8 cellular contexts compared by ENCODE assay signal in genomic region chr11:62791501-62792192, GRCh38. TPM values are rescaled to one million over a fixed set of nuclear protein-coding genes. Genes with fewer than 3 reads are reported as not detected.
DNase-seq lines count a peak whose midpoint lies in the region; ATAC-seq, FAIRE-seq and TF ChIP-seq lines count a peak whose summit lies in the region.

Gene TMEM223 (minus strand): TSS chr11:62792006. CDS start chr11:62791994, 12 bp downstream.

- H3K4me3 ChIP-seq in H1 (ENCODE audit: extremely low read depth in 1 of 4, insufficient read depth in 2 of 4, low read depth in 3 of 4, low read length in 4 of 4), result peak within 1 kb of the TSS; percentile 84 to 97 (median 91)

- CTCF ChIA-PET in H1 (lab: Charles Lee; ENCODE audit: partially characterized antibody), result interaction anchor here (0.6 to 3.5 kb wide), 6 partner anchors 9 to 248 kb away, joined by 3 to 15 read pairs (median 3); no protein-coding TSS in a partner anchor

- peak; percentile 60 for ATAC-seq in GM19324 (IDR thresholded peaks at IDR 0.05; ENCODE audit: low FRiP score, unreplicated experiment)
- ATAC-seq in HG03558 (IDR thresholded peaks at IDR 0.05; ENCODE audit: extremely low read depth, unreplicated experiment), result peak; percentile 38

- peak within 1 kb of the TSS; percentile 67 to 94 (median 90) for H3K9ac ChIP-seq in H1 (replicated peaks in 1 of 4; ENCODE audit: extremely low read depth in 1 of 4, low read depth in 3 of 4, low read length in 3 of 4)

- peak in 13 of 14 donors; percentile 29 to 86 (median 72) for DNase-seq in C1 segment of cervical spinal cord (lab: John Stamatoyannopoulos, UW)
- DNase-seq in NOMO-1 (lab: John Stamatoyannopoulos, UW; ENCODE audit: unreplicated experiment in 2 of 2), result peak; percentile 71 to 89
- DNase-seq in activated CD8-positive, alpha-beta memory T cell treated with anti-CD3 and anti-CD28 coated beads for 4 hours (ENCODE audit: low read depth in 2 of 2), result peak; percentile 78 to 83
- DNase-seq in H1 (ENCODE audit: low read depth in 1 of 2, low spot score in 2 of 2), result peak in 1 of 2 experiments; percentile 92
- DNase-seq in mesenteric fat pad (ENCODE audit: low spot score), result peak; percentile 97
- peak; percentile 78 for DNase-seq in stimulated activated CD8-positive, alpha-beta memory T cell treated with anti-CD3 and anti-CD28 coated beads, Interleukin-15, amount 100 ng/mL, for 24 hours (ENCODE audit: low read depth)

- H3K27ac ChIP-seq in H1 (ENCODE audit: low read depth, low read length), result peak within 1 kb of the TSS; percentile 82

- H3K27me3 ChIP-seq in H1 (replicated peaks in 1 of 4; ENCODE audit: control insufficient read depth in 3 of 4, extremely low read depth in 1 of 4, insufficient read depth in 3 of 4, low read length in 3 of 4), result no peaks in the 10 kb centered on the region

- peak within 1 kb of the TSS; percentile 93 for H4K91ac ChIP-seq in H1 (replicated peaks; ENCODE audit: insufficient read length, low read length)

- H4K20me1 ChIP-seq in H1 (replicated peaks in 1 of 2; ENCODE audit: control insufficient read depth in 1 of 2, insufficient read depth in 2 of 2, low read length in 2 of 2), result peaks cover 0 to 2% of the 10 kb centered on the region in 2 experiments

- H3K14ac ChIP-seq in H1 (ENCODE audit: insufficient read length), result no peak within 1 kb of the TSS

- no peak within 1 kb of the TSS for H2BK15ac ChIP-seq in H1 (ENCODE audit: low read length)

- H3K18ac ChIP-seq in H1 (ENCODE audit: extremely low read depth, low read length), result peak within 1 kb of the TSS; percentile 98

- WGBS in H1 (ENCODE audit: extremely low coverage in 1 of 2, insufficient coverage in 1 of 2, insufficient read length in 1 of 2, insufficient replicate concordance in 2 of 2, low coverage in 1 of 2, low lambda C conversion rate in 2 of 2, missing lambda C conversion rate in 1 of 2), 2 experiments, result 1% methylated on average over 45 of the region's 58 CpGs; no CpG with 5 or more reads in 1 of the 2 experiments

- peak within 1 kb of the TSS; percentile 98 for H4K5ac ChIP-seq in H1 (ENCODE audit: insufficient read length, low read depth, low read length)

- peak within 1 kb of the TSS; percentile 93 for H4K8ac ChIP-seq in H1 (ENCODE audit: extremely low read depth, insufficient read depth, low read length)

- no peak for TF ChIP-seq RAD21 in H1 (IDR thresholded peaks at IDR 0.05 in 1 of 2, conservative IDR thresholded peaks at IDR 0.05 in 1 of 2; ENCODE audit: low read depth in 2 of 2, low read length in 2 of 2)

- no peak within 1 kb of the TSS for H2BK20ac ChIP-seq in H1 (ENCODE audit: low read length)

- peaks cover 0 to 7% (median 3%) of the 10 kb centered on the region in 4 experiments; a peak in 3 of 7 replicates for H3K4me1 ChIP-seq in H1 (replicated peaks in 1 of 4; ENCODE audit: control insufficient read depth in 3 of 4, insufficient read depth in 4 of 4, low read length in 3 of 4)

- no peaks in the 10 kb centered on the region for H3K9me3 ChIP-seq in H1 (ENCODE audit: insufficient read depth in 2 of 2, low read depth in 1 of 2, low read length in 1 of 2)

- peaks cover 7% of the 10 kb centered on the region; the same call in 1 of the 2 replicates for H3K79me1 ChIP-seq in H1 (ENCODE audit: low read depth, low read length)

- no peak within 1 kb of the TSS for H2BK12ac ChIP-seq in H1 (ENCODE audit: low read depth, low read length)

- peaks cover 0 to 33% of the 10 kb centered on the region in 2 experiments; a peak in 2 of 4 replicates for H3K79me2 ChIP-seq in H1 (ENCODE audit: control insufficient read depth in 1 of 2, insufficient read depth in 2 of 2, low read length in 2 of 2)

- H3K23me2 ChIP-seq in H1 (ENCODE audit: low read depth, low read length), result no peaks in the 10 kb centered on the region; the same call in 1 of the 2 replicates

- H3K4ac ChIP-seq in H1 (replicated peaks; ENCODE audit: insufficient read length, low read depth, low read length), result peak within 1 kb of the TSS; percentile 91

- peak within 1 kb of the TSS; percentile 70 for H3K56ac ChIP-seq in H1 (replicated peaks; ENCODE audit: insufficient read length, low read depth, low read length)

- peak within 1 kb of the TSS; percentile 76 to 85 for H3K4me2 ChIP-seq in H1 (ENCODE audit: insufficient read depth in 1 of 2, low read depth in 2 of 2, low read length in 2 of 2)

- no peak within 1 kb of the TSS for H2BK120ac ChIP-seq in H1 (replicated peaks; ENCODE audit: low read depth, low read length)

- H2AK5ac ChIP-seq in H1 (ENCODE audit: low read depth, low read length), result no peak within 1 kb of the TSS

- no peak within 1 kb of the TSS for H3K23ac ChIP-seq in H1 (ENCODE audit: insufficient read length)

- no peak for FAIRE-seq in H1 (lab: Jason Lieb, UNC)

- POLR2A ChIA-PET in H1 (lab: Charles Lee; ENCODE audit: partially characterized antibody), result interaction anchor here (0.6 to 15.9 kb wide), 19 partner anchors 12 to 127 kb away, joined by 3 to 251 read pairs (median 6); partner anchors contain the start of genes C11orf98, CSKMT, HNRNPUL2 and NXF1

- H2BK5ac ChIP-seq in H1 (ENCODE audit: low read depth, low read length), result peak within 1 kb of the TSS; percentile 76

- TF ChIP-seq POLR2A in H1 (IDR thresholded peaks at IDR 0.05; ENCODE audit: control extremely low read depth in 1 of 2, low read depth in 2 of 2, low read length in 2 of 2), result peak; percentile 86 to 88

- H3K36me3 ChIP-seq in H1 (ENCODE audit: control insufficient read depth in 2 of 4, insufficient read depth in 4 of 4, low read length in 3 of 4), result peaks cover 14 to 38% (median 29%) of the 10 kb centered on the region in 4 experiments

- no peak for TF ChIP-seq EP300 in H1 (IDR thresholded peaks at IDR 0.05; ENCODE audit: borderline replicate concordance in 1 of 2, low read depth in 2 of 2, low read length in 2 of 2)

- no peak; a peak in 1 of 4 replicates for TF ChIP-seq CTCF in H1 (IDR thresholded peaks at IDR 0.05; ENCODE audit: control extremely low read depth in 1 of 3, insufficient read depth in 1 of 3, low read depth in 1 of 3, low read length in 3 of 3)

- no peak within 1 kb of the TSS; the same call in 1 of the 2 replicates for H2AFZ ChIP-seq in H1 (ENCODE audit: low read length)

TF ChIP-seq in H1, 55 proteins besides CTCF, POLR2A, EP300 and RAD21 (continues in another document):
- TF ChIP-seq NANOG (IDR thresholded peaks at IDR 0.05; ENCODE audit: insufficient read depth, low read depth, low read length, poor library complexity, severe bottlenecking) (no peak), JUND (IDR thresholded peaks at IDR 0.05; ENCODE audit: low read length) (no peak), FOSL1 (IDR thresholded peaks at IDR 0.05; ENCODE audit: insufficient read depth, low read depth, low read length) (no peak), SAP30 (IDR thresholded peaks at IDR 0.05; ENCODE audit: insufficient read depth, insufficient replicate concordance, low read length) (no peak), RNF2 (IDR thresholded peaks at IDR 0.05; ENCODE audit: borderline replicate concordance, low read depth, low read length, missing control alignments, poor library complexity, severe bottlenecking) (no peak), CBX8 (IDR thresholded peaks at IDR 0.05; ENCODE audit: borderline replicate concordance, low read depth, low read length) (no peak), TCF12 (IDR thresholded peaks at IDR 0.05; ENCODE audit: low read depth, low read length) (no peak), KDM5A (IDR thresholded peaks at IDR 0.05; ENCODE audit: low read length) (peak; percentile 74; the same call in 1 of the 2 replicates), TAF1 (IDR thresholded peaks at IDR 0.05; ENCODE audit: low read depth, low read length) (peak; percentile 82), PHF8 (conservative IDR thresholded peaks at IDR 0.05; ENCODE audit: low read depth, low read length) (peak; percentile 99), CHD2 (IDR thresholded peaks at IDR 0.05; ENCODE audit: low read length) (no peak), CBX5 (IDR thresholded peaks at IDR 0.05; ENCODE audit: low read depth, low read length) (no peak), YY1 (IDR thresholded peaks at IDR 0.05; ENCODE audit: low read depth, low read length) (peak; percentile 90), POLR2AphosphoS5 (IDR thresholded peaks at IDR 0.05; ENCODE audit: low read depth, low read length) (peak; percentile 89), SIN3A (conservative IDR thresholded peaks at IDR 0.05 in 1 of 2, IDR thresholded peaks at IDR 0.05 in 1 of 2; ENCODE audit: low read depth in 1 of 2, low read length in 2 of 2) (peak in 1 of 2 experiments; percentile 54; a peak in 2 of 4 replicates), TAF7 (optimal IDR thresholded peaks at IDR 0.05; ENCODE audit: borderline replicate concordance, low read depth, low read length) (peak; percentile 69), NRF1 (IDR thresholded peaks at IDR 0.05; ENCODE audit: low read depth, low read length) (no peak), EZH2 (IDR thresholded peaks at IDR 0.05; ENCODE audit: low read depth, low read length, severe bottlenecking) (no peak)

RNA-seq across cellular contexts. Expression of gene TMEM223, which starts in this region (rescaled TPM):
- 22.9 and 23.5 TPM in 2 replicates for total RNA-seq in H1 (2021; fragmentation: NEBNext Ultra II Directional; extraction: Animal tissue kit (Norgen Biotek cat#: 25700))
- polyA plus RNA-seq in H1 (2011; rRNA removed), result 59.7 and 64.1 TPM in 2 replicates
- polyA plus RNA-seq in H1 (2011; cell fraction: cytosol; rRNA removed), result 36.7 TPM
- polyA plus RNA-seq in H1 (2011; cell fraction: nucleus; rRNA removed), result 30.1 TPM
- 15.3 to 23.1 TPM (median 22.1 TPM) in 4 replicates for polyA plus RNA-seq in H1 (2012, experiment 1 of 2)
- polyA plus RNA-seq in H1 (2012, experiment 2 of 2), result 32.6 TPM
- 58.6 TPM for polyA plus RNA-seq in H1 (2013, experiment 1 of 2)
- 64.1 TPM for polyA plus RNA-seq in H1 (2013, experiment 2 of 2)
- polyA minus RNA-seq in H1 (2011; rRNA and poly(A)+ RNA removed), result 9.4 and 15.1 TPM in 2 replicates
- 15.9 TPM for polyA minus RNA-seq in H1 (2011; cell fraction: cytosol; rRNA and poly(A)+ RNA removed)
- 28.7 TPM for polyA minus RNA-seq in H1 (2011; cell fraction: nucleus; rRNA and poly(A)+ RNA removed)
- total RNA-seq in mesenteric fat pad, result 14.7 TPM
